1 cellular context compared by ENCODE assay signal in genomic region chr20:32277361-32278198, GRCh38.
TF ChIP-seq lines count a peak whose summit lies in the region.

TSS of gene KIF3B (plus strand) at chr20:32277651. CDS start at chr20:32309778, 32,127 bp downstream.

TF ChIP-seq in K562, 482 proteins besides CTCF, POLR2A, EP300 and RAD21 (continued from another document and continues in another):
- TF ChIP-seq EGR1 (conservative IDR thresholded peaks at IDR 0.05) (0 out of 2 replicates have a peak, but pooled peaks have one; percentile 20), BMI1 (IDR thresholded peaks at IDR 0.05; ENCODE audit: low read length) (peak; percentile 70), NCOA4 (IDR thresholded peaks at IDR 0.05; ENCODE audit: partially characterized antibody) (no peak), ZBTB7A (IDR thresholded peaks at IDR 0.05; ENCODE audit: borderline replicate concordance, control insufficient read depth, low read depth, low read length) (peak; percentile 66), MCM7 (IDR thresholded peaks at IDR 0.05) (no peak), CCAR2 (IDR thresholded peaks at IDR 0.05; ENCODE audit: low read depth, low read length) (no peak), ZBTB1 (CRISPR knock-in tag; IDR thresholded peaks at IDR 0.05; ENCODE audit: borderline replicate concordance, low read depth) (no peak), SP1 (CRISPR knock-in tag; IDR thresholded peaks at IDR 0.05) (peak; percentile 90), SIN3A (IDR thresholded peaks at IDR 0.05; ENCODE audit: borderline replicate concordance in 2 of 2, control insufficient read depth in 1 of 2, low read depth in 2 of 2, low read length in 2 of 2) (peak; percentile 89 to 95; a peak in 3 of 4 replicates), GATAD2B (IDR thresholded peaks at IDR 0.05; ENCODE audit: borderline replicate concordance) (peak; percentile 86), VEZF1 (CRISPR knock-in tag; IDR thresholded peaks at IDR 0.05) (peak; percentile 75), KAT8 (IDR thresholded peaks at IDR 0.05; ENCODE audit: low read depth) (no peak), NONO (IDR thresholded peaks at IDR 0.05; ENCODE audit: low read depth in 2 of 2, low read length in 1 of 2) (0 out of 4 replicates have a peak, but pooled peaks of 1 of the 2 experiments have one; percentile 51), RB1 (IDR thresholded peaks at IDR 0.05; ENCODE audit: low read depth) (peak; percentile 67; the same call in 1 of the 2 replicates), MXI1 (IDR thresholded peaks at IDR 0.05; ENCODE audit: low read depth, low read length) (peak; percentile 79), ZNF384 (IDR thresholded peaks at IDR 0.05; ENCODE audit: low read depth, low read length) (peak; percentile 70), ZNF707 (CRISPR knock-in tag; conservative IDR thresholded peaks at IDR 0.05) (no peak), TAF1 (IDR thresholded peaks at IDR 0.05; ENCODE audit: control insufficient read depth, extremely low read depth, insufficient read depth, low read length, severe bottlenecking) (peak; percentile 35), NCOA6 (IDR thresholded peaks at IDR 0.05) (0 out of 2 replicates have a peak, but pooled peaks have one; percentile 19), ZBTB40 (IDR thresholded peaks at IDR 0.05) (peak; percentile 100), ZBTB40 (CRISPR knock-in tag; IDR thresholded peaks at IDR 0.05) (peak; percentile 99), NR2C1 (IDR thresholded peaks at IDR 0.05) (0 out of 2 replicates have a peak, but pooled peaks have one; percentile 56), NR2C1 (tag; IDR thresholded peaks at IDR 0.05) (peak; percentile 76), XRCC5 (IDR thresholded peaks at IDR 0.05; ENCODE audit: low read depth, low read length) (0 out of 2 replicates have a peak, but pooled peaks have one; percentile 55), FOXK2 (conservative IDR thresholded peaks at IDR 0.05 in 1 of 2, IDR thresholded peaks at IDR 0.05 in 1 of 2; ENCODE audit: low read depth in 2 of 2) (no peak), ZNF740 (CRISPR knock-in tag; IDR thresholded peaks at IDR 0.05) (peak; percentile 61; the same call in 1 of the 2 replicates), ZNF740 (tag; IDR thresholded peaks at IDR 0.05) (no peak), E2F1 (CRISPR knock-in tag; IDR thresholded peaks at IDR 0.05) (peak; percentile 59; the same call in 1 of the 2 replicates), PHF8 (IDR thresholded peaks at IDR 0.05; ENCODE audit: borderline replicate concordance, low read length) (peak; percentile 39; the same call in 1 of the 2 replicates), GABPB1 (CRISPR knock-in tag; IDR thresholded peaks at IDR 0.05) (peak; percentile 82; the same call in 1 of the 2 replicates), KDM5B (IDR thresholded peaks at IDR 0.05; ENCODE audit: insufficient replicate concordance, low read depth, low read length) (no peak), TOE1 (IDR thresholded peaks at IDR 0.05; ENCODE audit: borderline replicate concordance) (no peak; the same call in 1 of the 2 replicates), TOE1 (CRISPR knock-in tag; IDR thresholded peaks at IDR 0.05; ENCODE audit: borderline replicate concordance, low read depth) (0 out of 2 replicates have a peak, but pooled peaks have one; percentile 49)
- TF ChIP-seq, protein P1, sequence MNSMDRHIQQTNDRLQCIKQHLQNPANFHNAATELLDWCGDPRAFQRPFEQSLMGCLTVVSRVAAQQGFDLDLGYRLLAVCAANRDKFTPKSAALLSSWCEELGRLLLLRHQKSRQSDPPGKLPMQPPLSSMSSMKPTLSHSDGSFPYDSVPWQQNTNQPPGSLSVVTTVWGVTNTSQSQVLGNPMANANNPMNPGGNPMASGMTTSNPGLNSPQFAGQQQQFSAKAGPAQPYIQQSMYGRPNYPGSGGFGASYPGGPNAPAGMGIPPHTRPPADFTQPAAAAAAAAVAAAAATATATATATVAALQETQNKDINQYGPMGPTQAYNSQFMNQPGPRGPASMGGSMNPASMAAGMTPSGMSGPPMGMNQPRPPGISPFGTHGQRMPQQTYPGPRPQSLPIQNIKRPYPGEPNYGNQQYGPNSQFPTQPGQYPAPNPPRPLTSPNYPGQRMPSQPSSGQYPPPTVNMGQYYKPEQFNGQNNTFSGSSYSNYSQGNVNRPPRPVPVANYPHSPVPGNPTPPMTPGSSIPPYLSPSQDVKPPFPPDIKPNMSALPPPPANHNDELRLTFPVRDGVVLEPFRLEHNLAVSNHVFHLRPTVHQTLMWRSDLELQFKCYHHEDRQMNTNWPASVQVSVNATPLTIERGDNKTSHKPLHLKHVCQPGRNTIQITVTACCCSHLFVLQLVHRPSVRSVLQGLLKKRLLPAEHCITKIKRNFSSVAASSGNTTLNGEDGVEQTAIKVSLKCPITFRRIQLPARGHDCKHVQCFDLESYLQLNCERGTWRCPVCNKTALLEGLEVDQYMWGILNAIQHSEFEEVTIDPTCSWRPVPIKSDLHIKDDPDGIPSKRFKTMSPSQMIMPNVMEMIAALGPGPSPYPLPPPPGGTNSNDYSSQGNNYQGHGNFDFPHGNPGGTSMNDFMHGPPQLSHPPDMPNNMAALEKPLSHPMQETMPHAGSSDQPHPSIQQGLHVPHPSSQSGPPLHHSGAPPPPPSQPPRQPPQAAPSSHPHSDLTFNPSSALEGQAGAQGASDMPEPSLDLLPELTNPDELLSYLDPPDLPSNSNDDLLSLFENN (IDR thresholded peaks at IDR 0.05; ENCODE audit: low read depth in 2 of 2, low read length in 2 of 2): peak in 1 of 2 experiments; percentile 59; a peak in 1 of 4 replicates
- TF ChIP-seq, protein P2, sequence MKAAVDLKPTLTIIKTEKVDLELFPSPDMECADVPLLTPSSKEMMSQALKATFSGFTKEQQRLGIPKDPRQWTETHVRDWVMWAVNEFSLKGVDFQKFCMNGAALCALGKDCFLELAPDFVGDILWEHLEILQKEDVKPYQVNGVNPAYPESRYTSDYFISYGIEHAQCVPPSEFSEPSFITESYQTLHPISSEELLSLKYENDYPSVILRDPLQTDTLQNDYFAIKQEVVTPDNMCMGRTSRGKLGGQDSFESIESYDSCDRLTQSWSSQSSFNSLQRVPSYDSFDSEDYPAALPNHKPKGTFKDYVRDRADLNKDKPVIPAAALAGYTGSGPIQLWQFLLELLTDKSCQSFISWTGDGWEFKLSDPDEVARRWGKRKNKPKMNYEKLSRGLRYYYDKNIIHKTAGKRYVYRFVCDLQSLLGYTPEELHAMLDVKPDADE (conservative IDR thresholded peaks at IDR 0.05; ENCODE audit: control insufficient read depth, low read depth, low read length): peak; percentile 96
- TF ChIP-seq, protein P3, sequence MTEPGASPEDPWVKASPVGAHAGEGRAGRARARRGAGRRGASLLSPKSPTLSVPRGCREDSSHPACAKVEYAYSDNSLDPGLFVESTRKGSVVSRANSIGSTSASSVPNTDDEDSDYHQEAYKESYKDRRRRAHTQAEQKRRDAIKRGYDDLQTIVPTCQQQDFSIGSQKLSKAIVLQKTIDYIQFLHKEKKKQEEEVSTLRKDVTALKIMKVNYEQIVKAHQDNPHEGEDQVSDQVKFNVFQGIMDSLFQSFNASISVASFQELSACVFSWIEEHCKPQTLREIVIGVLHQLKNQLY (CRISPR knock-in tag; conservative IDR thresholded peaks at IDR 0.05): no peak
- TF ChIP-seq, protein P4, sequence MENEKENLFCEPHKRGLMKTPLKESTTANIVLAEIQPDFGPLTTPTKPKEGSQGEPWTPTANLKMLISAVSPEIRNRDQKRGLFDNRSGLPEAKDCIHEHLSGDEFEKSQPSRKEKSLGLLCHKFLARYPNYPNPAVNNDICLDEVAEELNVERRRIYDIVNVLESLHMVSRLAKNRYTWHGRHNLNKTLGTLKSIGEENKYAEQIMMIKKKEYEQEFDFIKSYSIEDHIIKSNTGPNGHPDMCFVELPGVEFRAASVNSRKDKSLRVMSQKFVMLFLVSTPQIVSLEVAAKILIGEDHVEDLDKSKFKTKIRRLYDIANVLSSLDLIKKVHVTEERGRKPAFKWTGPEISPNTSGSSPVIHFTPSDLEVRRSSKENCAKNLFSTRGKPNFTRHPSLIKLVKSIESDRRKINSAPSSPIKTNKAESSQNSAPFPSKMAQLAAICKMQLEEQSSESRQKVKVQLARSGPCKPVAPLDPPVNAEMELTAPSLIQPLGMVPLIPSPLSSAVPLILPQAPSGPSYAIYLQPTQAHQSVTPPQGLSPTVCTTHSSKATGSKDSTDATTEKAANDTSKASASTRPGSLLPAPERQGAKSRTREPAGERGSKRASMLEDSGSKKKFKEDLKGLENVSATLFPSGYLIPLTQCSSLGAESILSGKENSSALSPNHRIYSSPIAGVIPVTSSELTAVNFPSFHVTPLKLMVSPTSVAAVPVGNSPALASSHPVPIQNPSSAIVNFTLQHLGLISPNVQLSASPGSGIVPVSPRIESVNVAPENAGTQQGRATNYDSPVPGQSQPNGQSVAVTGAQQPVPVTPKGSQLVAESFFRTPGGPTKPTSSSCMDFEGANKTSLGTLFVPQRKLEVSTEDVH (IDR thresholded peaks at IDR 0.05; ENCODE audit: low read depth, partially characterized antibody): peak; percentile 89
